ENCODE assay signal across 1 cellular context in genomic region chr1:113040041-113040440, GRCh38.
TF ChIP-seq lines count a peak whose summit lies in the region.

No MANE protein-coding gene starts in this region.

TF ChIP-seq in GM23338, 12 proteins besides CTCF, POLR2A, EP300 and RAD21 (continued from another document):
- TF ChIP-seq REST (IDR thresholded peaks at IDR 0.05; ENCODE audit: unreplicated experiment) (no peak), ZNF331 (CRISPR knock-in tag; IDR thresholded peaks at IDR 0.05; ENCODE audit: low read depth) (no peak), STAT1 (IDR thresholded peaks at IDR 0.05; ENCODE audit: unreplicated experiment) (no peak), POLR2AphosphoS5 (IDR thresholded peaks at IDR 0.05; ENCODE audit: low read depth) (no peak), ETS1 (IDR thresholded peaks at IDR 0.05) (no peak)
